Comparison of ENCODE assay signal across 8 cellular contexts in the genomic region with DNA sequence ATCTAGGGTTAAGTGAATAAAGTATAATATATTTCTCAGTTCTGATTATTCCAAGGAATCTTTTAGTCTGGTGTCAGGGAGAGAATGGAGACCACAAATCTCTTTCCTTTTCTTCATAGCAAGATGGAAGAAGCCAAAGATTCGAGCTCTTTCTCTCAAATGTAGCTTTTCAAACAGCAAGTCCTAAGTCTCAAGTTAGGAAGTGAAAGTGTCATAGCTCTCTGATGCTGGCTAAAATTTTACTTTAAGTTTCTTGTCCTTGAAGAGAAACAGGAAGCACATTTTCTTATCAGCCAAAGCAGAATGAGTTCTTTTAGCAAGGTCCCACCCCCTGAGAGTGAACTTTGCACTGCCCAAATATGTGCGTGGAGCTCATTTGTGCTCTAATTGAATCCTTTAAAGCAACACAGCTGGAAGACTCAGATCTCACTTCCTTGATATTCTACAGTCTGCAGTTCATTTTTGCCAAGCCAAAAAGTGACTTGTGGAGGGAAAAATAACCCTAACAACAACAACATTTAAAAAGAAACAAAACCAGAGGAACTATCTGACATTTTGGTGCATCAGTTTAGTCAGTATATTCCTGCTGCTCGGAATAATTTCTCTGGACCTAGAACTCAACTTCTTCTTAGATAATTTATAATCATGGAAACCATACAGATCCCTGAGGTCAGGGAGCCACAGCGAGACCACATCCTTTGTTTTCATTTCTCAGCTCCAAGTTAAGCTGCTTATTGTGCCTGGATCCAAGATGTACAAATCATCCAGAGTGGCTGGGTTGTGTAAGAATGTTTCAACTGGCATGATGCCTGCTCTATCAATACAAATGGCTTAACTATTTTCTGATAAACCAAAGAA.
DNase-seq lines count a peak whose midpoint lies in the region; ATAC-seq and TF ChIP-seq lines count a peak whose summit lies in the region.

No MANE protein-coding gene starts in this region.

- H3K27ac Mint-ChIP-seq in neural crest cell (ENCODE audit: unreplicated experiment) = peak overlapping the region; percentile 86

- intact Hi-C loops in posterior cingulate gyrus (cut with DNase I) = no loop called here

- no peaks in the 10 kb centered on the region for H3K9me3 ChIP-seq in HAP-1

- H3K36me3 Mint-ChIP-seq in neural crest cell (ENCODE audit: low read depth) = peaks cover 2% of the 10 kb centered on the region

- TF ChIP-seq CTCF in AG04449 (IDR thresholded peaks at IDR 0.05; ENCODE audit: insufficient read depth, low read length, missing control alignments) = no peak
- no peak for TF ChIP-seq CTCF in epithelial cell of esophagus (IDR thresholded peaks at IDR 0.05; ENCODE audit: insufficient read depth, low read depth, low read length, missing control alignments)
- TF ChIP-seq CTCF in neural crest cell (conservative IDR thresholded peaks at IDR 0.05) = no peak

- POLR2A ChIA-PET in AG04449 (lab: Yijun Ruan, JAX) = no interaction called here

- peaks cover 20% of the 10 kb centered on the region for H3K4me1 Mint-ChIP-seq in neural crest cell

- H3K4me1 ChIP-seq in HAP-1 = no peaks in the 10 kb centered on the region

- ATAC-seq in GM18870 (IDR thresholded peaks at IDR 0.05; ENCODE audit: unreplicated experiment) (peak; percentile 99), HG03045 (IDR thresholded peaks at IDR 0.05; ENCODE audit: unreplicated experiment) (peak; percentile 98)

- H3K4me3 ChIP-seq in AG04449 (ENCODE audit: low read depth, low read length) = peak overlapping the region; percentile 21
- no peak overlapping the region for H3K4me3 ChIP-seq in epithelial cell of esophagus (ENCODE audit: low read length)
- H3K4me3 ChIP-seq in HAP-1 = no peak overlapping the region

- no peaks in the 10 kb centered on the region for H3K27me3 Mint-ChIP-seq in neural crest cell (ENCODE audit: low read depth)

- DNase-seq in AG04449 (ENCODE audit: low read depth, low spot score) (peak; percentile 46), OCI-M1 (lab: John Stamatoyannopoulos, UW) (peak; percentile 96), epithelial cell of esophagus (ENCODE audit: low read depth) (peak; percentile 42), neural crest cell (ENCODE audit: low read depth, low spot score) (no peak), posterior cingulate gyrus (no peak), HAP-1 (ENCODE audit: low spot score in 2 of 2) (no peak)

- no peak overlapping the region for H3K4me3 Mint-ChIP-seq in neural crest cell

- no peaks in the 10 kb centered on the region for H3K36me3 ChIP-seq in HAP-1 (replicated peaks)

- peaks cover 10% of the 10 kb centered on the region for H3K9me3 Mint-ChIP-seq in neural crest cell

- in situ Hi-C loops in HAP-1 (cut with MboI; ENCODE audit: low sequenced_read_pairs) = no loop called here

- no peaks in the 10 kb centered on the region for H3K27me3 ChIP-seq in HAP-1 (ENCODE audit: low read depth)

- CTCF ChIA-PET in AG04449 (lab: Yijun Ruan, JAX) = interaction anchor here (1.1 kb wide), 1 partner anchor 20 kb away, joined by 5 read pairs; no protein-coding TSS in a partner anchor

Comparison
In these comparisons a context has a peak if more than half of its experiments do, and no peak if none do; other contexts are left out.
1. DNase-seq: peak in AG04449 (single experiment), OCI-M1 (single experiment) and epithelial cell of esophagus (single experiment); none in neural crest cell (single experiment), posterior cingulate gyrus (0 of 10) and HAP-1 (0 of 2).